Comparison of ENCODE assay signal across 31 cellular contexts in the genomic region with DNA sequence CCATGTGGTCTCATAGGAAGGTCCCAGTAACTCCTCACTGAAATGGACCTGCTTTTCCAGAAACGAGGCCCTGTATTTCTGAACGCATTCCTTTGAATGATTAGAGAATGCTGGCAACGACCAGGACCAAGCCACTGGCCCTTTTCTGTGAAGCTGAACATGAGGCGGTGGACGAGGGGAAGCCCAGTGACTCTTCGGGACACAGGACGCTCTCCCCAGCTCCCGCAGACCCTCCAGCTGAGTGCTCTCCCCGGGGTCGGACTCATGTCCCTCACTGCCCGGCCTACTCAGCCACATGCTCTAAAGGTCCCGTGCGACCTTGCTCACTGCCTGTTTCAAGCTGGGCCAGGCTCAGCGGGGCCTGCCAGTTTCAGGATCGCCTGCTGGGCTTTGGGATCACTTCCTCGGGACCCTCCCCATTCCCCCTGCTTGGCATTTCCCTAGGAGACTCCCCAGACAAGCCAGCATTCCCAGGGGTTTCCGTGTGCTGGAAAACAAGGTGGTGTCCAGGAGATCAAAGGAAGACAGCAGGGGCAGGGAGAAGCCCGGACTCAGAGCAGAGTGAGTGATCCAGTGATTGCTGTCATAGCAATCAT. TPM values are rescaled to one million over a fixed set of nuclear protein-coding genes. Genes with fewer than 3 reads are reported as not detected.
"Had no signal": no experiment of that assay in that cellular context is flagged by ENCODE, and none has a peak within 500 bp of the region (broad histone marks: within the 10 kb centered on the region; RNA-seq: fewer than 3 reads in every experiment).

No MANE protein-coding gene starts in this region.

- H3K4me3 ChIP-seq: heart left ventricle, mucosa of descending colon, pancreas, prostate gland, spleen, testis, transverse colon had no signal

- H3K9me3 Mint-ChIP-seq: central memory CD8-positive, alpha-beta T cell; endodermal cell; naive thymus-derived CD8-positive, alpha-beta T cell; stimulated activated naive B cell treated with anti-CD40 and anti-IgM and Interleukin-4, amounts not matched to agents 10 μg/mL and 1 μg/mL and 100 μg/mL, for 72 hours; stimulated activated naive CD8-positive, alpha-beta T cell treated with anti-CD3 and anti-CD28 coated beads, Interleukin-15, amount 100 ng/mL, for 72 hours had no signal

- H3K4me1 ChIP-seq: pancreas, prostate gland had no signal

- H3K27ac ChIP-seq: heart left ventricle, pancreas, prostate gland, spleen, testis, transverse colon had no signal

- H3K27ac Mint-ChIP-seq: endodermal cell; naive thymus-derived CD8-positive, alpha-beta T cell; stimulated activated naive B cell treated with anti-CD40 and anti-IgM and Interleukin-4, amounts not matched to agents 10 μg/mL and 1 μg/mL and 100 μg/mL, for 72 hours; stimulated activated naive CD8-positive, alpha-beta T cell treated with anti-CD3 and anti-CD28 coated beads, Interleukin-15, amount 100 ng/mL, for 72 hours had no signal

- H3K36me3 ChIP-seq: heart left ventricle, pancreas, prostate gland, spleen, transverse colon had no signal

- H3K9me3 ChIP-seq: heart left ventricle, mucosa of descending colon, pancreas, prostate gland, spleen, testis, transverse colon had no signal

- H3K27me3 ChIP-seq: pancreas, testis, transverse colon had no signal

- DNase-seq: endodermal cell; erythroblast; foreskin melanocyte; heart left ventricle; hippocampal formation; kidney glomerular epithelial cell; mammary epithelial cell; mucosa of descending colon; naive thymus-derived CD8-positive, alpha-beta T cell; nucleus accumbens; spleen; stimulated activated CD4-positive, alpha-beta T cell treated with anti-CD3 and anti-CD28 coated beads, Interleukin-15, amount 100 ng/mL, for 24 hours; stimulated activated CD4-positive, alpha-beta T cell treated with anti-CD3 and anti-CD28 coated beads, Interleukin-2, amount 100 ng/mL, for 24 hours; stimulated activated CD4-positive, alpha-beta T cell treated with anti-CD3 and anti-CD28 coated beads, Interleukin-4, amount 100 ng/mL, for 4 hours; stimulated activated naive B cell treated with anti-CD40 and anti-IgM and Interleukin-4, amounts not matched to agents 10 μg/mL and 1 μg/mL and 100 μg/mL, for 72 hours; stimulated activated naive CD8-positive, alpha-beta T cell treated with anti-CD3 and anti-CD28 coated beads, Interleukin-15, amount 100 ng/mL, for 72 hours; testis; transverse colon had no signal

- H3K4me1 Mint-ChIP-seq: central memory CD8-positive, alpha-beta T cell had no signal

- ATAC-seq: left lobe of liver; mucosa of descending colon; naive thymus-derived CD8-positive, alpha-beta T cell; pancreas; sciatic nerve; stimulated activated naive B cell treated with anti-CD40 and anti-IgM and Interleukin-4, amounts not matched to agents 10 μg/mL and 1 μg/mL and 100 μg/mL, for 72 hours; stimulated activated naive CD8-positive, alpha-beta T cell treated with anti-CD3 and anti-CD28 coated beads, Interleukin-15, amount 100 ng/mL, for 72 hours had no signal

- H3K27me3 Mint-ChIP-seq: central memory CD8-positive, alpha-beta T cell had no signal

- H3K36me3 Mint-ChIP-seq: naive thymus-derived CD8-positive, alpha-beta T cell; stimulated activated naive B cell treated with anti-CD40 and anti-IgM and Interleukin-4, amounts not matched to agents 10 μg/mL and 1 μg/mL and 100 μg/mL, for 72 hours had no signal

- FAIRE-seq: endothelial cell of umbilical vein, pancreas had no signal

- H3K4me3 Mint-ChIP-seq: central memory CD8-positive, alpha-beta T cell; endodermal cell; naive thymus-derived CD8-positive, alpha-beta T cell; stimulated activated naive B cell treated with anti-CD40 and anti-IgM and Interleukin-4, amounts not matched to agents 10 μg/mL and 1 μg/mL and 100 μg/mL, for 72 hours; stimulated activated naive CD8-positive, alpha-beta T cell treated with anti-CD3 and anti-CD28 coated beads, Interleukin-15, amount 100 ng/mL, for 72 hours had no signal

RNA-seq across cellular contexts. Expression of gene CST9, which starts 2.6 kb away (rescaled TPM):
- total RNA-seq: endodermal cell; endothelial cell of umbilical vein; glomerular endothelial cell; heart left ventricle; left lobe of liver; lower leg skin; mammary epithelial cell; mucosa of descending colon; naive thymus-derived CD8-positive, alpha-beta T cell; pancreas; prostate gland; renal cortical epithelial cell; sciatic nerve; skeletal muscle tissue; spleen; subcutaneous adipose tissue; transverse colon; ureter had no signal
- polyA plus RNA-seq: endothelial cell of umbilical vein; heart left ventricle; mammary epithelial cell; naive thymus-derived CD8-positive, alpha-beta T cell; neural cell; pancreas; spleen had no signal

RNA-seq across cellular contexts. Expression of gene CST9L, which starts 40.1 kb away (rescaled TPM):
- total RNA-seq: endodermal cell; endothelial cell of umbilical vein; glomerular endothelial cell; heart left ventricle; left lobe of liver; lower leg skin; mammary epithelial cell; mucosa of descending colon; naive thymus-derived CD8-positive, alpha-beta T cell; pancreas; renal cortical epithelial cell; sciatic nerve; skeletal muscle tissue; spleen; subcutaneous adipose tissue; transverse colon; ureter had no signal
- polyA plus RNA-seq: endothelial cell of umbilical vein; heart left ventricle; mammary epithelial cell; naive thymus-derived CD8-positive, alpha-beta T cell; neural cell; pancreas; spleen had no signal
